15 cellular contexts compared by ENCODE assay signal in genomic region chr4:54912155-54912554, GRCh38.
DNase-seq lines count a peak whose midpoint lies in the region; ATAC-seq and TF ChIP-seq lines count a peak whose summit lies in the region.
"Had no signal": no experiment of that assay in that cellular context is flagged by ENCODE, and none has a peak within 500 bp of the region (broad histone marks: within the 10 kb centered on the region; RNA-seq: fewer than 3 reads in every experiment).

No MANE protein-coding gene starts in this region.

- H3K4me3 ChIP-seq in PC-3 (ENCODE audit: low read length) (no peak overlapping the region), neural progenitor cell (no peak overlapping the region)
- H3K4me3 ChIP-seq: A549 had no signal

- H3K9me3 Mint-ChIP-seq in neural progenitor cell (peaks cover 5% of the 10 kb centered on the region), nephron progenitor cell (peaks cover 14% of the 10 kb centered on the region)

- no peak for ATAC-seq in PC-3
- ATAC-seq in esophagus mucosa = peak; percentile 62
- ATAC-seq in GM18498 (IDR thresholded peaks at IDR 0.05; ENCODE audit: unreplicated experiment) = no peak
- ATAC-seq in sciatic nerve = no peak
- ATAC-seq: A549, HCT116 had no signal

- no peaks in the 10 kb centered on the region for H3K79me2 ChIP-seq in PC-3 (ENCODE audit: low read length)
- H3K79me2 ChIP-seq in neural progenitor cell (ENCODE audit: low read depth) = no peaks in the 10 kb centered on the region

- H3K27ac Mint-ChIP-seq in neural progenitor cell (no peak overlapping the region), nephron progenitor cell (no peak overlapping the region)
- H3K27ac Mint-ChIP-seq: CD4-positive, CD25-positive, alpha-beta regulatory T cell had no signal

- no peaks in the 10 kb centered on the region; the same call in 1 of the 2 replicates for H3K9me3 ChIP-seq in PC-3 (ENCODE audit: low read length)
- H3K9me3 ChIP-seq in neural progenitor cell (ENCODE audit: low read depth) = peaks cover 7% of the 10 kb centered on the region
- H3K9me3 ChIP-seq: A549 had no signal

- intact Hi-C loops in PC-3 (cut with micrococcal nuclease) = no loop called here
- intact Hi-C loops in sciatic nerve (cut with DNase I) = no loop called here

- H3K9ac ChIP-seq in PC-3 (ENCODE audit: low read length) (no peak overlapping the region), neural progenitor cell (no peak overlapping the region)

- H3K9me2 ChIP-seq in PC-3 (replicated peaks; ENCODE audit: low read length) = no peaks in the 10 kb centered on the region

- H3F3A ChIP-seq in PC-3 (ENCODE audit: low read length, unreplicated experiment) = no peaks in the 10 kb centered on the region
- no peaks in the 10 kb centered on the region for H3F3A ChIP-seq in neural progenitor cell (ENCODE audit: low read depth)

- TF ChIP-seq CTCF in PC-3 (conservative IDR thresholded peaks at IDR 0.05; ENCODE audit: low read depth, low read length) = no peak
- TF ChIP-seq CTCF in neural progenitor cell (IDR thresholded peaks at IDR 0.05) = no peak
- no peak for TF ChIP-seq CTCF in nephron progenitor cell (IDR thresholded peaks at IDR 0.05)

- H3K4me2 ChIP-seq in PC-3 (ENCODE audit: low read length) (peak overlapping the region; percentile 3; the same call in 1 of the 2 replicates), neural progenitor cell (no peak overlapping the region)
- H3K4me2 ChIP-seq: A549 had no signal

- H3K27me3 Mint-ChIP-seq in neural progenitor cell (ENCODE audit: insufficient read depth, low read depth) (no peaks in the 10 kb centered on the region), nephron progenitor cell (ENCODE audit: low read depth, poor library complexity) (no peaks in the 10 kb centered on the region)
- H3K27me3 Mint-ChIP-seq: CD4-positive, CD25-positive, alpha-beta regulatory T cell had no signal

- POLR2A ChIA-PET in PC-3 (lab: Charles Lee; ENCODE audit: unreplicated experiment) = no interaction called here

- H3K27ac ChIP-seq in PC-3 (ENCODE audit: low read length) (no peak overlapping the region), neural progenitor cell (no peak overlapping the region)
- H3K27ac ChIP-seq: A549, HL-60 had no signal

- H3K4me1 Mint-ChIP-seq in neural progenitor cell (no peaks in the 10 kb centered on the region), nephron progenitor cell (no peaks in the 10 kb centered on the region)

- H3K36me3 Mint-ChIP-seq in neural progenitor cell (no peaks in the 10 kb centered on the region), nephron progenitor cell (ENCODE audit: low read depth) (peaks cover 9% of the 10 kb centered on the region)
- H3K36me3 Mint-ChIP-seq: CD4-positive, CD25-positive, alpha-beta regulatory T cell had no signal

- no TSS peak for BruUV-seq in PC-3 (replicated peaks; lab: Mats Ljungman, UMichigan)

- H3K36me3 ChIP-seq in PC-3 (ENCODE audit: low read depth, low read length) (no peaks in the 10 kb centered on the region), neural progenitor cell (no peaks in the 10 kb centered on the region)

- CTCF ChIA-PET in PC-3 (lab: Charles Lee) = no interaction called here

- H3K4me3 Mint-ChIP-seq in neural progenitor cell (no peak overlapping the region), nephron progenitor cell (no peak overlapping the region)

- H4K20me1 ChIP-seq in PC-3 (ENCODE audit: low read length) (no peaks in the 10 kb centered on the region), neural progenitor cell (ENCODE audit: low read depth) (no peaks in the 10 kb centered on the region)

- H3K4me1 ChIP-seq in PC-3 (ENCODE audit: insufficient read depth, low read length) (peaks cover 30% of the 10 kb centered on the region), neural progenitor cell (peaks cover 13% of the 10 kb centered on the region)
- H3K4me1 ChIP-seq: A549 had no signal

- H3K27me3 ChIP-seq in PC-3 (ENCODE audit: low read length) = no peaks in the 10 kb centered on the region
- no peaks in the 10 kb centered on the region for H3K27me3 ChIP-seq in neural progenitor cell

- peak; percentile 43 for DNase-seq in ELF-1 (ENCODE audit: low read depth, low spot score)
- peak; percentile 64 for DNase-seq in PC-3
- DNase-seq in neural progenitor cell (ENCODE audit: low spot score) = no peak
- no peak for DNase-seq in KG1 (lab: John Stamatoyannopoulos, UW)
- no peak for DNase-seq in sciatic nerve (ENCODE audit: low spot score)
- no peak for DNase-seq in nephron progenitor cell
- DNase-seq: Calu3; CD4-positive, CD25-positive, alpha-beta regulatory T cell; DMS79; GDM1 had no signal

- H2AFZ ChIP-seq in PC-3 (ENCODE audit: low read length) = no peak overlapping the region
- H2AFZ ChIP-seq in neural progenitor cell (replicated peaks) = peak overlapping the region; percentile 4

Comparison
In these comparisons a context has a peak if more than half of its experiments do, and no peak if none do; other contexts are left out.
1. DNase-seq: peak in ELF-1 (single experiment) and PC-3 (single experiment); none in neural progenitor cell (single experiment), KG1 (single experiment), sciatic nerve (single experiment) and nephron progenitor cell (single experiment).